ENCODE assay signal across 35 cellular contexts in genomic region chr9:38478211-38478610, GRCh38. TPM values are rescaled to one million over a fixed set of nuclear protein-coding genes. Genes with fewer than 3 reads are reported as not detected.
"Had no signal": no experiment of that assay in that cellular context is flagged by ENCODE, and none has a peak within 500 bp of the region (broad histone marks: within the 10 kb centered on the region; RNA-seq: fewer than 3 reads in every experiment).

No MANE protein-coding gene starts in this region.

- H3K27ac ChIP-seq: KMS-11 had no signal

- H3K9ac ChIP-seq: KMS-11 had no signal

- H3K4me3 ChIP-seq: MG63 had no signal

- H3K27me3 ChIP-seq: MG63 had no signal

- H3K36me3 ChIP-seq: MG63 had no signal

- H3K4me2 ChIP-seq: KMS-11 had no signal

- DNase-seq: Karpas-422, Kasumi-1, MG63, MM.1S, MV-4-11, NCI-H1048, NCI-H1092, NCI-H1092 treated with DMSO at 0.1 percent for 48 hours, NCI-H1105, NCI-H1105 treated with DMSO at 0.1 percent for 48 hours, NCI-H1417, NCI-H1417 treated with DMSO at 0.1 percent for 48 hours, NCI-H1436, NCI-H1436 treated with DMSO at 0.1 percent for 48 hours, NCI-H146, NCI-H1694, NCI-H1694 treated with DMSO at 0.1 percent for 48 hours, NCI-H187, NCI-H187 treated with DMSO at 0.1 percent for 48 hours, NCI-H1930, NCI-H2029, NCI-H2029 treated with DMSO at 0.1 percent for 48 hours, NCI-H2081, NCI-H2081 treated with DMSO at 0.1 percent for 48 hours, NCI-H2107, NCI-H2171, NCI-H2171 treated with DMSO at 0.1 percent for 48 hours, NCI-H2227 treated with DMSO at 0.1 percent for 48 hours, NCI-H226, NCI-H345, NCI-H446, NCI-H446 treated with DMSO at 0.1 percent for 48 hours, NCI-H510A had no signal

RNA-seq across cellular contexts. Expression of gene IGFBPL1, which starts 54.0 kb away (rescaled TPM):
- total RNA-seq: MCF 10A had no signal
